In genomic region chr15:67722418-67722817, GRCh38 we compare ENCODE assay signal across 28 cellular contexts.
"Had no signal": no experiment of that assay in that cellular context is flagged by ENCODE, and none has a peak within 500 bp of the region (broad histone marks: within the 10 kb centered on the region; RNA-seq: fewer than 3 reads in every experiment).

No MANE protein-coding gene starts in this region.

- ATAC-seq: stimulated activated effector memory CD8-positive, alpha-beta T cell treated with anti-CD3 and anti-CD28 coated beads, Interleukin-12 subunit alpha, Interleukin-12 subunit beta, amount 100 ng/mL, for 72 hours; stimulated activated memory B cell treated with anti-CD40 and anti-IgM and Interleukin-4, amounts not matched to agents 10 μg/mL and 1 μg/mL and 100 μg/mL, for 72 hours; stimulated activated naive B cell treated with anti-CD40 and anti-IgM and Interleukin-4, amounts not matched to agents 10 μg/mL and 1 μg/mL and 100 μg/mL, for 72 hours; stimulated activated naive CD8-positive, alpha-beta T cell treated with anti-CD3 and anti-CD28 coated beads, Interleukin-15, amount 100 ng/mL, for 72 hours; stimulated activated naive CD8-positive, alpha-beta T cell treated with anti-CD3 and anti-CD28 coated beads, Interleukin-15, Interleukin-2, amounts not matched to agents 100 U/mL and 50 U/mL, for 24 hours; upper lobe of right lung had no signal

- H3K4me1 ChIP-seq: testis, thyroid gland, tibial artery, tibial nerve, upper lobe of left lung, upper lobe of right lung, uterus, vagina had no signal

- H3K9me3 ChIP-seq: stomach, suprapubic skin, testis, thoracic aorta, thyroid gland, tibial artery, tibial nerve, transverse colon, upper lobe of left lung, upper lobe of right lung, uterus, vagina had no signal

- H3K27ac ChIP-seq: stomach, suprapubic skin, testis, thoracic aorta, thyroid gland, tibial artery, tibial nerve, transverse colon, upper lobe of left lung, upper lobe of right lung, uterus, vagina had no signal

- DNase-seq: stimulated activated CD4-positive, alpha-beta T cell treated with anti-CD3 and anti-CD28 coated beads, Interleukin-2, amount 100 ng/mL, for 48 hours; stimulated activated CD4-positive, alpha-beta T cell treated with anti-CD3 and anti-CD28 coated beads, Interleukin-4, amount 100 ng/mL, for 1 hour; stimulated activated CD4-positive, alpha-beta T cell treated with anti-CD3 and anti-CD28 coated beads, Interleukin-4, amount 100 ng/mL, for 24 hours; stimulated activated CD4-positive, alpha-beta T cell treated with anti-CD3 and anti-CD28 coated beads, Interleukin-4, amount 100 ng/mL, for 4 hours; stimulated activated CD8-positive, alpha-beta memory T cell treated with anti-CD3 and anti-CD28 coated beads, Interleukin-4, amount 100 ng/mL, for 48 hours; stimulated activated naive B cell treated with anti-CD40 and anti-IgM and Interleukin-4, amounts not matched to agents 10 μg/mL and 1 μg/mL and 100 μg/mL, for 72 hours; stimulated activated naive CD4-positive, alpha-beta T cell; stimulated activated naive CD4-positive, alpha-beta T cell treated with Interleukin-2 at 50 U/mL for 16 hours; stimulated activated naive CD8-positive, alpha-beta T cell treated with anti-CD3 and anti-CD28 coated beads, Interleukin-15, amount 100 ng/mL, for 72 hours; stimulated activated naive CD8-positive, alpha-beta T cell treated with anti-CD3 and anti-CD28 coated beads, Interleukin-15, Interleukin-2, amounts not matched to agents 100 U/mL and 50 U/mL, for 24 hours; stomach; substantia nigra; testis; thyroid gland; tibial artery; transverse colon; trophoblast cell; upper lobe of left lung; upper lobe of right lung; uterus had no signal

- H3K36me3 Mint-ChIP-seq: stimulated activated effector memory CD8-positive, alpha-beta T cell treated with anti-CD3 and anti-CD28 coated beads, Interleukin-12 subunit alpha, Interleukin-12 subunit beta, amount 100 ng/mL, for 72 hours had no signal

- H3K27me3 ChIP-seq: stomach, suprapubic skin, testis, thyroid gland, tibial artery, tibial nerve, transverse colon, upper lobe of left lung, upper lobe of right lung, uterus, vagina had no signal

- H3K27me3 Mint-ChIP-seq: stimulated activated memory B cell treated with anti-CD40 and anti-IgM and Interleukin-4, amounts not matched to agents 10 μg/mL and 1 μg/mL and 100 μg/mL, for 72 hours; stimulated activated naive B cell treated with anti-CD40 and anti-IgM and Interleukin-4, amounts not matched to agents 10 μg/mL and 1 μg/mL and 100 μg/mL, for 72 hours; stimulated activated naive CD8-positive, alpha-beta T cell treated with anti-CD3 and anti-CD28 coated beads, Interleukin-15, amount 100 ng/mL, for 72 hours; stimulated activated naive CD8-positive, alpha-beta T cell treated with anti-CD3 and anti-CD28 coated beads, Interleukin-15, Interleukin-2, amounts not matched to agents 100 ng/mL and 50 ng/mL, for 24 hours had no signal

- H3K9me3 Mint-ChIP-seq: stimulated activated effector memory CD8-positive, alpha-beta T cell treated with anti-CD3 and anti-CD28 coated beads, Interleukin-12 subunit alpha, Interleukin-12 subunit beta, amount 100 ng/mL, for 72 hours; stimulated activated memory B cell treated with anti-CD40 and anti-IgM and Interleukin-4, amounts not matched to agents 10 μg/mL and 1 μg/mL and 100 μg/mL, for 72 hours; stimulated activated naive B cell treated with anti-CD40 and anti-IgM and Interleukin-4, amounts not matched to agents 10 μg/mL and 1 μg/mL and 100 μg/mL, for 72 hours; stimulated activated naive CD8-positive, alpha-beta T cell treated with anti-CD3 and anti-CD28 coated beads, Interleukin-15, amount 100 ng/mL, for 72 hours; stimulated activated naive CD8-positive, alpha-beta T cell treated with anti-CD3 and anti-CD28 coated beads, Interleukin-15, Interleukin-2, amounts not matched to agents 100 ng/mL and 50 ng/mL, for 24 hours had no signal

- H3K4me1 Mint-ChIP-seq: stimulated activated effector memory CD8-positive, alpha-beta T cell treated with anti-CD3 and anti-CD28 coated beads, Interleukin-12 subunit alpha, Interleukin-12 subunit beta, amount 100 ng/mL, for 72 hours had no signal

- H3K36me3 ChIP-seq: stomach, suprapubic skin, thoracic aorta, thyroid gland, tibial artery, tibial nerve, transverse colon, upper lobe of left lung, upper lobe of right lung, uterus, vagina had no signal

- H3K27ac Mint-ChIP-seq: stimulated activated effector memory CD8-positive, alpha-beta T cell treated with anti-CD3 and anti-CD28 coated beads, Interleukin-12 subunit alpha, Interleukin-12 subunit beta, amount 100 ng/mL, for 72 hours; stimulated activated memory B cell treated with anti-CD40 and anti-IgM and Interleukin-4, amounts not matched to agents 10 μg/mL and 1 μg/mL and 100 μg/mL, for 72 hours; stimulated activated naive B cell treated with anti-CD40 and anti-IgM and Interleukin-4, amounts not matched to agents 10 μg/mL and 1 μg/mL and 100 μg/mL, for 72 hours; stimulated activated naive CD8-positive, alpha-beta T cell treated with anti-CD3 and anti-CD28 coated beads, Interleukin-15, amount 100 ng/mL, for 72 hours; stimulated activated naive CD8-positive, alpha-beta T cell treated with anti-CD3 and anti-CD28 coated beads, Interleukin-15, Interleukin-2, amounts not matched to agents 100 ng/mL and 50 ng/mL, for 24 hours; type B pancreatic cell had no signal

- H3K4me3 ChIP-seq: stomach, suprapubic skin, testis, thoracic aorta, thyroid gland, tibial artery, tibial nerve, transverse colon, upper lobe of left lung, upper lobe of right lung, uterus, vagina had no signal

- H3K4me3 Mint-ChIP-seq: stimulated activated effector memory CD8-positive, alpha-beta T cell treated with anti-CD3 and anti-CD28 coated beads, Interleukin-12 subunit alpha, Interleukin-12 subunit beta, amount 100 ng/mL, for 72 hours; stimulated activated memory B cell treated with anti-CD40 and anti-IgM and Interleukin-4, amounts not matched to agents 10 μg/mL and 1 μg/mL and 100 μg/mL, for 72 hours; stimulated activated naive B cell treated with anti-CD40 and anti-IgM and Interleukin-4, amounts not matched to agents 10 μg/mL and 1 μg/mL and 100 μg/mL, for 72 hours; stimulated activated naive CD8-positive, alpha-beta T cell treated with anti-CD3 and anti-CD28 coated beads, Interleukin-15, amount 100 ng/mL, for 72 hours; stimulated activated naive CD8-positive, alpha-beta T cell treated with anti-CD3 and anti-CD28 coated beads, Interleukin-15, Interleukin-2, amounts not matched to agents 100 ng/mL and 50 ng/mL, for 24 hours; type B pancreatic cell had no signal
